11 cellular contexts compared by ENCODE assay signal in genomic region chr5:109105631-109106267, GRCh38.
DNase-seq lines count a peak whose midpoint lies in the region; ATAC-seq, FAIRE-seq and TF ChIP-seq lines count a peak whose summit lies in the region.
"Had no signal": no experiment of that assay in that cellular context is flagged by ENCODE, and none has a peak within 500 bp of the region (broad histone marks: within the 10 kb centered on the region; RNA-seq: fewer than 3 reads in every experiment).

No MANE protein-coding gene starts in this region.

- no peaks in the 10 kb centered on the region for H3K9me3 ChIP-seq in heart right ventricle
- no peaks in the 10 kb centered on the region for H3K9me3 ChIP-seq in small intestine (ENCODE audit: control insufficient read depth, low read depth)
- H3K9me3 ChIP-seq: pancreas, stomach had no signal

- peaks cover 3% of the 10 kb centered on the region for H3K36me3 Mint-ChIP-seq in effector memory CD8-positive, alpha-beta T cell (ENCODE audit: insufficient read depth)

- no peaks in the 10 kb centered on the region for H3K4me1 Mint-ChIP-seq in effector memory CD8-positive, alpha-beta T cell (ENCODE audit: low read depth in 2 of 2)
- H3K4me1 Mint-ChIP-seq: activated B cell treated with CpG ODN at 0.5 μM for 24 hours had no signal

- WGBS in heart right ventricle, 2 donors: 21 to 38% methylated on average over 5 of the region's 5 CpGs
- 50 to 85% (median 76%) methylated on average over 5 of the region's 5 CpGs for WGBS in small intestine, 3 donors

- no peaks in the 10 kb centered on the region for H3K27me3 Mint-ChIP-seq in effector memory CD8-positive, alpha-beta T cell
- H3K27me3 Mint-ChIP-seq: activated B cell treated with CpG ODN at 0.5 μM for 24 hours had no signal

- H3K27me3 ChIP-seq in heart right ventricle (no peaks in the 10 kb centered on the region), small intestine (ENCODE audit: control insufficient read depth in 2 of 2, insufficient read depth in 2 of 2, low read length in 2 of 2) (no peaks in the 10 kb centered on the region)
- H3K27me3 ChIP-seq: pancreas, stomach had no signal

- DNase-seq in HFF-Myc (ENCODE audit: extremely low read depth, low read depth): peak; percentile 92
- peak in 1 of 2 donors; percentile 13 for DNase-seq in heart right ventricle
- peak; percentile 92 for DNase-seq in stromal cell of bone marrow (ENCODE audit: low read depth)
- no peak for DNase-seq in effector memory CD8-positive, alpha-beta T cell
- DNase-seq in small intestine: no peak
- DNase-seq: activated B cell treated with CpG ODN at 0.5 μM for 24 hours, NCI-H2029, pancreas, stomach had no signal

- TF ChIP-seq CTCF in HFF-Myc (IDR thresholded peaks at IDR 0.05; ENCODE audit: low read depth, low read length, missing control alignments): no peak
- TF ChIP-seq CTCF in WI38 (IDR thresholded peaks at IDR 0.05; ENCODE audit: low read depth, low read length): no peak
- no peak for TF ChIP-seq CTCF in heart right ventricle (IDR thresholded peaks at IDR 0.05)

- H3K27ac ChIP-seq in heart right ventricle (peak overlapping the region in 4 of 10 donors; percentile 22 to 51 (median 32)), small intestine (ENCODE audit: low read depth in 1 of 2, low read length in 1 of 2) (no peak overlapping the region)
- H3K27ac ChIP-seq: pancreas had no signal

- H3K36me3 ChIP-seq in heart right ventricle (no peaks in the 10 kb centered on the region), small intestine (ENCODE audit: control insufficient read depth in 2 of 2, insufficient read depth in 2 of 2, low read length in 2 of 2) (no peaks in the 10 kb centered on the region)
- H3K36me3 ChIP-seq: pancreas, stomach had no signal

- intact Hi-C loops in heart right ventricle (cut with DNase I): no loop called here

- H3K4me3 ChIP-seq in HFF-Myc (replicated peaks; ENCODE audit: low read depth, low read length) (no peak overlapping the region; the same call in 1 of the 2 replicates), WI38 (ENCODE audit: low read depth, low read length) (peak overlapping the region; percentile 8), heart right ventricle (no peak overlapping the region), small intestine (ENCODE audit: low read depth in 1 of 2, low read length in 2 of 2) (no peak overlapping the region)
- H3K4me3 ChIP-seq: pancreas, stomach had no signal

- no peak overlapping the region for H3K27ac Mint-ChIP-seq in effector memory CD8-positive, alpha-beta T cell
- H3K27ac Mint-ChIP-seq: activated B cell treated with CpG ODN at 0.5 μM for 24 hours had no signal

- H3K9me3 Mint-ChIP-seq in effector memory CD8-positive, alpha-beta T cell: no peaks in the 10 kb centered on the region
- H3K9me3 Mint-ChIP-seq: activated B cell treated with CpG ODN at 0.5 μM for 24 hours had no signal

- peak; percentile 58 to 95 (median 88) for ATAC-seq in heart right ventricle
- ATAC-seq in HG03439 (IDR thresholded peaks at IDR 0.05; ENCODE audit: unreplicated experiment): no peak
- ATAC-seq in effector memory CD8-positive, alpha-beta T cell (replicated peaks): no peak

- H3K4me1 ChIP-seq in heart right ventricle: peaks cover 0 to 24% (median 4%) of the 10 kb centered on the region in 9 donors
- H3K4me1 ChIP-seq in small intestine (ENCODE audit: control insufficient read depth in 2 of 2, insufficient read depth in 1 of 2, low read depth in 1 of 2, low read length in 1 of 2): peaks cover 0 to 3% of the 10 kb centered on the region in 2 donors
- H3K4me1 ChIP-seq: pancreas had no signal

- H3K4me3 Mint-ChIP-seq in effector memory CD8-positive, alpha-beta T cell: no peak overlapping the region
- H3K4me3 Mint-ChIP-seq: activated B cell treated with CpG ODN at 0.5 μM for 24 hours had no signal

- no peak for FAIRE-seq in small intestine (lab: Jason Lieb, UNC)
- FAIRE-seq: pancreas had no signal

Comparison
In these comparisons a context has a peak if more than half of its experiments do, and no peak if none do; other contexts are left out.
1. DNase-seq: peak in HFF-Myc (single experiment) and stromal cell of bone marrow (single experiment); none in effector memory CD8-positive, alpha-beta T cell (0 of 3) and small intestine (single experiment).
2. ATAC-seq: peak in heart right ventricle (8 of 8); none in HG03439 (single experiment) and effector memory CD8-positive, alpha-beta T cell (single experiment).